In genomic region chr19:12669272-12670158, GRCh38 we compare ENCODE assay signal across 1 cellular context.
TF ChIP-seq lines count a peak whose summit lies in the region.

No MANE protein-coding gene starts in this region.

TF ChIP-seq in HepG2, 621 proteins besides CTCF, POLR2A, EP300 and RAD21 (continued from another document and continues in another):
- no peak for TF ChIP-seq ZBTB33 (CRISPR knock-in tag; IDR thresholded peaks at IDR 0.05)
- TF ChIP-seq KMT2A (CRISPR knock-in tag; IDR thresholded peaks at IDR 0.05) = peak; percentile 81
- TF ChIP-seq BHLHE40 (IDR thresholded peaks at IDR 0.05; ENCODE audit: low read length) = no peak
- peak; percentile 50; the same call in 1 of the 2 replicates for TF ChIP-seq MTF2 (CRISPR knock-in tag; IDR thresholded peaks at IDR 0.05; ENCODE audit: borderline replicate concordance)
- TF ChIP-seq SP140L (CRISPR knock-in tag; IDR thresholded peaks at IDR 0.05; ENCODE audit: borderline replicate concordance) = no peak
- 0 out of 2 replicates have a peak, but pooled peaks have one; percentile 20 for TF ChIP-seq ZIK1 (CRISPR knock-in tag; IDR thresholded peaks at IDR 0.05; ENCODE audit: borderline replicate concordance, low read depth)
- no peak for TF ChIP-seq ZNF616 (CRISPR knock-in tag; IDR thresholded peaks at IDR 0.05; ENCODE audit: low read depth)
- TF ChIP-seq NCOA1 (CRISPR knock-in tag; IDR thresholded peaks at IDR 0.05) = peak; percentile 26; the same call in 1 of the 2 replicates
- TF ChIP-seq ZNF10 (CRISPR knock-in tag; IDR thresholded peaks at IDR 0.05; ENCODE audit: borderline replicate concordance, low read depth) = no peak
- TF ChIP-seq ZNF83 (CRISPR knock-in tag; IDR thresholded peaks at IDR 0.05; ENCODE audit: borderline replicate concordance) = no peak
- TF ChIP-seq ZUFSP (CRISPR knock-in tag; IDR thresholded peaks at IDR 0.05; ENCODE audit: borderline replicate concordance) = no peak
- no peak for TF ChIP-seq ZMYM2 (CRISPR knock-in tag; IDR thresholded peaks at IDR 0.05)
- no peak for TF ChIP-seq ZNF362 (CRISPR knock-in tag; IDR thresholded peaks at IDR 0.05; ENCODE audit: borderline replicate concordance)
- TF ChIP-seq ZNF710 (CRISPR knock-in tag; IDR thresholded peaks at IDR 0.05; ENCODE audit: borderline replicate concordance) = peak; percentile 32; the same call in 1 of the 2 replicates
- TF ChIP-seq HHEX (CRISPR knock-in tag; IDR thresholded peaks at IDR 0.05) = no peak
- TF ChIP-seq ZNF253 (CRISPR knock-in tag; IDR thresholded peaks at IDR 0.05; ENCODE audit: borderline replicate concordance) = no peak
- no peak for TF ChIP-seq ZNF878 (CRISPR knock-in tag; IDR thresholded peaks at IDR 0.05)
- TF ChIP-seq ZNF263 (CRISPR knock-in tag; IDR thresholded peaks at IDR 0.05) = no peak
- TF ChIP-seq SALL2 (CRISPR knock-in tag; IDR thresholded peaks at IDR 0.05) = no peak
- TF ChIP-seq MXI1 (IDR thresholded peaks at IDR 0.05; ENCODE audit: borderline replicate concordance, low read depth, low read length) = peak; percentile 81
- no peak for TF ChIP-seq GTF2F1 (IDR thresholded peaks at IDR 0.05; ENCODE audit: low read length)
- 0 out of 2 replicates have a peak, but pooled peaks have one; percentile 74 for TF ChIP-seq ZNF234 (CRISPR knock-in tag; conservative IDR thresholded peaks at IDR 0.05)
- peak; percentile 37 for TF ChIP-seq NFYC (CRISPR knock-in tag; IDR thresholded peaks at IDR 0.05)
- no peak for TF ChIP-seq NBN (conservative IDR thresholded peaks at IDR 0.05)
- no peak for TF ChIP-seq TOPORS (CRISPR knock-in tag; IDR thresholded peaks at IDR 0.05)
- 0 out of 2 replicates have a peak, but pooled peaks have one; percentile 57 for TF ChIP-seq ZNF224 (CRISPR knock-in tag; IDR thresholded peaks at IDR 0.05)
- TF ChIP-seq JDP2 (CRISPR knock-in tag; IDR thresholded peaks at IDR 0.05; ENCODE audit: borderline replicate concordance) = no peak
- no peak for TF ChIP-seq STAG1 (CRISPR knock-in tag; IDR thresholded peaks at IDR 0.05)
- no peak for TF ChIP-seq GLMP (CRISPR knock-in tag; IDR thresholded peaks at IDR 0.05; ENCODE audit: borderline replicate concordance)
- 0 out of 2 replicates have a peak, but pooled peaks have one; percentile 57 for TF ChIP-seq ZSCAN9 (CRISPR knock-in tag; IDR thresholded peaks at IDR 0.05; ENCODE audit: borderline replicate concordance)
- no peak for TF ChIP-seq NFAT5 (CRISPR knock-in tag; IDR thresholded peaks at IDR 0.05)
- no peak; the same call in 1 of the 2 replicates for TF ChIP-seq HMG20B (CRISPR knock-in tag; conservative IDR thresholded peaks at IDR 0.05)
- no peak for TF ChIP-seq SIX4 (CRISPR knock-in tag; IDR thresholded peaks at IDR 0.05)
- TF ChIP-seq ZNF33B (CRISPR knock-in tag; IDR thresholded peaks at IDR 0.05) = no peak
- no peak for TF ChIP-seq ZBTB42 (CRISPR knock-in tag; IDR thresholded peaks at IDR 0.05)
- TF ChIP-seq ZNF275 (CRISPR knock-in tag; IDR thresholded peaks at IDR 0.05; ENCODE audit: borderline replicate concordance) = peak; percentile 75; the same call in 1 of the 2 replicates
- TF ChIP-seq ADNP (CRISPR knock-in tag; IDR thresholded peaks at IDR 0.05) = no peak
- TF ChIP-seq MAZ (IDR thresholded peaks at IDR 0.05; ENCODE audit: borderline replicate concordance, low read depth, low read length) = no peak
- peak; percentile 43; the same call in 1 of the 2 replicates for TF ChIP-seq MAZ (CRISPR knock-in tag; IDR thresholded peaks at IDR 0.05; ENCODE audit: low read depth)
- no peak for TF ChIP-seq ZSCAN22 (CRISPR knock-in tag; IDR thresholded peaks at IDR 0.05)
- TF ChIP-seq CBFB (CRISPR knock-in tag; IDR thresholded peaks at IDR 0.05) = no peak
- peak; percentile 98 for TF ChIP-seq GABPB1 (CRISPR knock-in tag; IDR thresholded peaks at IDR 0.05)
- TF ChIP-seq TARDBP (CRISPR knock-in tag; IDR thresholded peaks at IDR 0.05) = peak; percentile 80; the same call in 1 of the 2 replicates
- peak; percentile 43; the same call in 1 of the 2 replicates for TF ChIP-seq ZNF441 (CRISPR knock-in tag; IDR thresholded peaks at IDR 0.05; ENCODE audit: borderline replicate concordance)
- TF ChIP-seq ZSCAN21 (CRISPR knock-in tag; IDR thresholded peaks at IDR 0.05; ENCODE audit: borderline replicate concordance) = peak; percentile 36; the same call in 1 of the 2 replicates
- no peak for TF ChIP-seq ZNF280B (CRISPR knock-in tag; IDR thresholded peaks at IDR 0.05; ENCODE audit: borderline replicate concordance)
- no peak for TF ChIP-seq TRIM22 (IDR thresholded peaks at IDR 0.05)
- TF ChIP-seq ZNF580 (CRISPR knock-in tag; IDR thresholded peaks at IDR 0.05; ENCODE audit: borderline replicate concordance, low read depth) = peak; percentile 81; the same call in 1 of the 2 replicates
- TF ChIP-seq ZNF446 (CRISPR knock-in tag; IDR thresholded peaks at IDR 0.05) = no peak
- TF ChIP-seq SOX13 (IDR thresholded peaks at IDR 0.05) = no peak
- 0 out of 4 replicates have a peak, but pooled peaks of 1 of the 2 experiments have one; percentile 15 for TF ChIP-seq SOX13 (CRISPR knock-in tag; conservative IDR thresholded peaks at IDR 0.05 in 1 of 2, IDR thresholded peaks at IDR 0.05 in 1 of 2)
